ENCODE assay signal across 8 cellular contexts in the genomic region with DNA sequence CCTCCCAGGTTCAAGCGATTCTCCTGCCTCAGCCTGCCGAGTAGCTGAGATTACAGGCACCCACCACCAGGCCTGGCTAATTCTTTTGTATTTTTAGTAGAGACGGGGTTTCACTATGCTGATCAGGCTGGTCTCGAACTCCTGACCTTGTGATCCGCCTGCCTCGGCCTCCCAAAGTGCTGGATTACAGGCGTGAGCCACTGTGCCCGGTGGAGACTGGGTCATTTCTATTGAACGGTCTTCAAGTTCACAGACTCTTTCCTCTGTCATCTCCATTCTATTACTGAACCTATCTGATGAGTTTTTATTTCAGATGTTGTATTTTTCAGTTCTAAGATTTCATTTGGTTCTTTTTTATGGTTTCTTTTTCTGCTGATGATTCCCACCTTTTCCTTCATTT. TPM values are rescaled to one million over a fixed set of nuclear protein-coding genes. Genes with fewer than 3 reads are reported as not detected.
DNase-seq lines count a peak whose midpoint lies in the region; ATAC-seq and TF ChIP-seq lines count a peak whose summit lies in the region.
"Not testable (repeated sequence)": the region's sequence is repeated elsewhere in the genome, so short reads cannot be mapped to it uniquely, and the experiment has no call there.

No MANE protein-coding gene starts in this region.

- peaks cover 45% of the 10 kb centered on the region for H3K4me1 Mint-ChIP-seq in activated CD4-positive, alpha-beta T cell treated with anti-CD3 and anti-CD28 coated beads for 36 hours
- peaks cover 62% of the 10 kb centered on the region for H3K4me1 Mint-ChIP-seq in activated T-cell treated with anti-CD3 and anti-CD28 coated beads, Interleukin-2, amount 50 U/mL, for 72 hours (ENCODE audit: low read depth)
- H3K4me1 Mint-ChIP-seq in activated naive CD8-positive, alpha-beta T cell (ENCODE audit: low read depth), result peaks cover 46% of the 10 kb centered on the region
- H3K4me1 Mint-ChIP-seq in central memory CD8-positive, alpha-beta T cell, result peaks cover 36% of the 10 kb centered on the region
- peaks cover 15% of the 10 kb centered on the region for H3K4me1 Mint-ChIP-seq in endothelial cell (ENCODE audit: unreplicated experiment)
- not testable (repeated sequence) for H3K4me1 Mint-ChIP-seq in progenitor cell of endocrine pancreas (ENCODE audit: low read depth)

- intact Hi-C loops in activated CD4-positive, alpha-beta T cell treated with anti-CD3 and anti-CD28 coated beads for 36 hours (cut with DNase I, micrococcal nuclease), result not testable (repeated sequence)

- peak overlapping the region; percentile 24 for H3K27ac Mint-ChIP-seq in activated CD4-positive, alpha-beta T cell treated with anti-CD3 and anti-CD28 coated beads for 36 hours
- peak overlapping the region; percentile 64 for H3K27ac Mint-ChIP-seq in activated T-cell treated with anti-CD3 and anti-CD28 coated beads, Interleukin-2, amount 50 U/mL, for 72 hours
- H3K27ac Mint-ChIP-seq in activated naive CD8-positive, alpha-beta T cell, result peak overlapping the region; percentile 38
- H3K27ac Mint-ChIP-seq in central memory CD8-positive, alpha-beta T cell (ENCODE audit: low read depth), result peak overlapping the region; percentile 81
- not testable (repeated sequence) for H3K27ac Mint-ChIP-seq in endothelial cell (ENCODE audit: unreplicated experiment)
- peak overlapping the region; percentile 75 for H3K27ac Mint-ChIP-seq in progenitor cell of endocrine pancreas

- 0 out of 2 replicates have a peak overlapping the region, but pooled peaks have one; percentile 16 for H3K4me3 ChIP-seq in BLaER1

- in situ Hi-C loops in KBM-7 (cut with MboI; ENCODE audit: low pct_unique_long_range_greater_than_20kb, low sequenced_read_pairs), result not testable (repeated sequence)

- H3K4me1 ChIP-seq in BLaER1, result not testable (repeated sequence)

- peaks cover 65% of the 10 kb centered on the region for H3K36me3 Mint-ChIP-seq in activated CD4-positive, alpha-beta T cell treated with anti-CD3 and anti-CD28 coated beads for 36 hours (ENCODE audit: low read depth)
- peaks cover 19 to 43% of the 10 kb centered on the region in 2 donors for H3K36me3 Mint-ChIP-seq in activated T-cell treated with anti-CD3 and anti-CD28 coated beads, Interleukin-2, amount 50 U/mL, for 72 hours (ENCODE audit: insufficient read depth in 2 of 2)
- H3K36me3 Mint-ChIP-seq in activated naive CD8-positive, alpha-beta T cell, result peaks cover 26% of the 10 kb centered on the region
- peaks cover 23% of the 10 kb centered on the region for H3K36me3 Mint-ChIP-seq in central memory CD8-positive, alpha-beta T cell (ENCODE audit: insufficient read depth)
- H3K36me3 Mint-ChIP-seq in endothelial cell (ENCODE audit: low read depth, unreplicated experiment) (peaks cover 50% of the 10 kb centered on the region), progenitor cell of endocrine pancreas (ENCODE audit: insufficient read depth) (peaks cover 44% of the 10 kb centered on the region)

- DNase-seq in KBM-7, result peak; percentile 3
- not testable (repeated sequence) for DNase-seq in activated CD4-positive, alpha-beta T cell treated with anti-CD3 and anti-CD28 coated beads for 36 hours; activated T-cell treated with anti-CD3 and anti-CD28 coated beads, Interleukin-2, amount 50 U/mL, for 72 hours; central memory CD8-positive, alpha-beta T cell (ENCODE audit: low spot score in 2 of 2); endothelial cell (ENCODE audit: low spot score); progenitor cell of endocrine pancreas (ENCODE audit: low spot score, unreplicated experiment)

- H3K4me3 Mint-ChIP-seq in activated CD4-positive, alpha-beta T cell treated with anti-CD3 and anti-CD28 coated beads for 36 hours; activated T-cell treated with anti-CD3 and anti-CD28 coated beads, Interleukin-2, amount 50 U/mL, for 72 hours; activated naive CD8-positive, alpha-beta T cell; central memory CD8-positive, alpha-beta T cell; progenitor cell of endocrine pancreas (ENCODE audit: low read depth): not testable (repeated sequence)
- peak overlapping the region; percentile 17 for H3K4me3 Mint-ChIP-seq in endothelial cell (ENCODE audit: unreplicated experiment)

- POLR2A ChIA-PET in activated CD4-positive, alpha-beta T cell treated with anti-CD3 and anti-CD28 coated beads for 36 hours (lab: Charles Lee), result not testable (repeated sequence)

- peaks cover 99% of the 10 kb centered on the region for H3K36me3 ChIP-seq in BLaER1

- H3K27ac ChIP-seq in BLaER1, result not testable (repeated sequence)

- not testable (repeated sequence) for TF ChIP-seq CTCF in endothelial cell (IDR thresholded peaks at IDR 0.05; ENCODE audit: unreplicated experiment); progenitor cell of endocrine pancreas (IDR thresholded peaks at IDR 0.05; ENCODE audit: unreplicated experiment)

- peaks cover 18% of the 10 kb centered on the region for H3K9me3 Mint-ChIP-seq in activated CD4-positive, alpha-beta T cell treated with anti-CD3 and anti-CD28 coated beads for 36 hours (ENCODE audit: low read depth)
- H3K9me3 Mint-ChIP-seq in activated T-cell treated with anti-CD3 and anti-CD28 coated beads, Interleukin-2, amount 50 U/mL, for 72 hours; activated naive CD8-positive, alpha-beta T cell (ENCODE audit: low read depth); central memory CD8-positive, alpha-beta T cell; endothelial cell (ENCODE audit: unreplicated experiment): not testable (repeated sequence)
- peaks cover 27% of the 10 kb centered on the region for H3K9me3 Mint-ChIP-seq in progenitor cell of endocrine pancreas (ENCODE audit: low read depth)

- not testable (repeated sequence) for H3K27me3 Mint-ChIP-seq in activated CD4-positive, alpha-beta T cell treated with anti-CD3 and anti-CD28 coated beads for 36 hours; activated T-cell treated with anti-CD3 and anti-CD28 coated beads, Interleukin-2, amount 50 U/mL, for 72 hours (ENCODE audit: low read depth); activated naive CD8-positive, alpha-beta T cell; central memory CD8-positive, alpha-beta T cell; endothelial cell (ENCODE audit: unreplicated experiment); progenitor cell of endocrine pancreas

- ATAC-seq in activated CD4-positive, alpha-beta T cell treated with anti-CD3 and anti-CD28 coated beads for 36 hours; activated T-cell treated with anti-CD3 and anti-CD28 coated beads, Interleukin-2, amount 50 U/mL, for 72 hours (replicated peaks in 1 of 2); central memory CD8-positive, alpha-beta T cell (replicated peaks; ENCODE audit: extremely low read depth, poor library complexity, severe bottlenecking): not testable (repeated sequence)

- CTCF ChIA-PET in activated CD4-positive, alpha-beta T cell treated with anti-CD3 and anti-CD28 coated beads for 36 hours (lab: Charles Lee), result not testable (repeated sequence)

- not testable (repeated sequence) for H3K9ac ChIP-seq in BLaER1

- H3K9me3 ChIP-seq in BLaER1, result peaks cover 62% of the 10 kb centered on the region

- not testable (repeated sequence) for H3K4me2 ChIP-seq in BLaER1

- peaks cover 73% of the 10 kb centered on the region for H4K20me1 ChIP-seq in BLaER1

- H3K27me3 ChIP-seq in BLaER1, result not testable (repeated sequence)

RNA-seq across cellular contexts. Expression of a gene that starts 12.6 kb away (rescaled TPM):
- total RNA-seq in activated CD4-positive, alpha-beta T cell treated with anti-CD3 and anti-CD28 coated beads for 36 hours, result 10 to 100 TPM; 31.8 to 34.5 TPM
- 10 to 100 TPM; 23.2 to 26.8 TPM for total RNA-seq in activated T-cell treated with anti-CD3 and anti-CD28 coated beads, Interleukin-2, amount 50 U/mL, for 72 hours
- total RNA-seq in endothelial cell (ENCODE audit: unreplicated experiment) (30.1 TPM), progenitor cell of endocrine pancreas (59.1 and 60.9 TPM in 2 replicates)

RNA-seq across cellular contexts. Expression of a gene that starts 33.4 kb away (rescaled TPM):
- under 1 TPM; 0.11 to 0.44 TPM for total RNA-seq in activated CD4-positive, alpha-beta T cell treated with anti-CD3 and anti-CD28 coated beads for 36 hours
- under 1 TPM in 1 of 2 donors, not detected in 1; 0.28 TPM for total RNA-seq in activated T-cell treated with anti-CD3 and anti-CD28 coated beads, Interleukin-2, amount 50 U/mL, for 72 hours
- total RNA-seq in endothelial cell (ENCODE audit: unreplicated experiment) (4.7 TPM), progenitor cell of endocrine pancreas (5.6 and 5.7 TPM in 2 replicates)

RNA-seq across cellular contexts. Expression of a gene that starts 33.4 kb away (rescaled TPM):
- total RNA-seq in activated CD4-positive, alpha-beta T cell treated with anti-CD3 and anti-CD28 coated beads for 36 hours, result 10 to 100 TPM; 45.6 to 63.9 TPM
- 10 to 100 TPM; 43.6 to 45.9 TPM for total RNA-seq in activated T-cell treated with anti-CD3 and anti-CD28 coated beads, Interleukin-2, amount 50 U/mL, for 72 hours
- 39.7 TPM for total RNA-seq in endothelial cell (ENCODE audit: unreplicated experiment)
- 37.3 and 40.2 TPM in 2 replicates for total RNA-seq in progenitor cell of endocrine pancreas
